Comparison of ENCODE assay signal across 28 cellular contexts in the genomic region with DNA sequence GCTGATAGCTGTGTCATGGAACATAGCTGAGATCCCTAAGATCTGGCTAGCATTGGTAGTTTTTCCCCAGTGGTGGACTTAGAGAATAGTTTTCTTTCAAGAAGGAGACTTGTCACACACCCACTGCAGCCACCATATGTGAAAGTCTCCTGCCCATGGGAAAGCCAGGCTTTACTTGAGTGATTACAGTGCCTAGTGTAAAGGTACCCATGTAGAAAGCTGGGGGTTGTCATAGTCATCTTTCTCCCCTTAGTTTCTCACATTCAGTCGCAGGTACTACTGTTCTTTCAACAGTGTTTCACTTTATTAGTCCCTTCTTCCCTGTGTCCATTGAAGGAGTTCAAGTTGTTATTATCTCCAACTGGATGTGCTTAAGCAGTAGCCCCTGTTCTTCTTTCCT.
DNase-seq lines count a peak whose midpoint lies in the region; ATAC-seq and TF ChIP-seq lines count a peak whose summit lies in the region.
"Had no signal": no experiment of that assay in that cellular context is flagged by ENCODE, and none has a peak within 500 bp of the region (broad histone marks: within the 10 kb centered on the region; RNA-seq: fewer than 3 reads in every experiment).

No MANE protein-coding gene starts in this region.

- ATAC-seq in GM18868 (IDR thresholded peaks at IDR 0.05; ENCODE audit: unreplicated experiment) (peak; percentile 71), HG02798 (IDR thresholded peaks at IDR 0.05; ENCODE audit: poor library complexity, unreplicated experiment) (peak; percentile 29), GM18517 (IDR thresholded peaks at IDR 0.05; ENCODE audit: unreplicated experiment) (no peak), GM21576 (IDR thresholded peaks at IDR 0.05; ENCODE audit: unreplicated experiment) (no peak), HG03342 (IDR thresholded peaks at IDR 0.05; ENCODE audit: unreplicated experiment) (no peak)
- ATAC-seq: A549; stimulated activated memory B cell treated with anti-CD40 and anti-IgM and Interleukin-4, amounts not matched to agents 10 μg/mL and 1 μg/mL and 100 μg/mL, for 72 hours; upper lobe of right lung had no signal

- TF ChIP-seq CTCF in GM12865 (IDR thresholded peaks at IDR 0.05; ENCODE audit: insufficient read depth, low read depth, low read length, missing control alignments) (no peak), Caco-2 (IDR thresholded peaks at IDR 0.05; ENCODE audit: insufficient read depth in 1 of 2, low read depth in 1 of 2, low read length in 1 of 2, severe bottlenecking in 1 of 2, unreplicated experiment in 1 of 2) (no peak)

- no peaks in the 10 kb centered on the region for H3K27me3 Mint-ChIP-seq in Caco-2 (ENCODE audit: insufficient read depth, unreplicated experiment)
- H3K27me3 Mint-ChIP-seq: activated naive CD8-positive, alpha-beta T cell; stimulated activated memory B cell treated with anti-CD40 and anti-IgM and Interleukin-4, amounts not matched to agents 10 μg/mL and 1 μg/mL and 100 μg/mL, for 72 hours had no signal

- no peaks in the 10 kb centered on the region for H3K9me3 ChIP-seq in Caco-2
- H3K9me3 ChIP-seq: left ventricle myocardium inferior, ovary, suprapubic skin, upper lobe of right lung had no signal

- H3K27ac Mint-ChIP-seq in Caco-2 (ENCODE audit: unreplicated experiment) = no peak overlapping the region
- H3K27ac Mint-ChIP-seq: activated naive CD8-positive, alpha-beta T cell; stimulated activated memory B cell treated with anti-CD40 and anti-IgM and Interleukin-4, amounts not matched to agents 10 μg/mL and 1 μg/mL and 100 μg/mL, for 72 hours had no signal

- intact Hi-C loops in Caco-2 (cut with micrococcal nuclease; ENCODE audit: unreplicated experiment) = no loop called here

- CTCF ChIA-PET in Caco-2 (lab: Charles Lee) = no interaction called here

- H3K4me3 ChIP-seq in GM12865 (ENCODE audit: low read depth, low read length) (no peak overlapping the region), Caco-2 (ENCODE audit: low read depth, low read length) (no peak overlapping the region)
- H3K4me3 ChIP-seq: A549, left ventricle myocardium inferior, ovary, suprapubic skin, upper lobe of right lung had no signal

- POLR2A ChIA-PET in Caco-2 (lab: Charles Lee) = no interaction called here

- no peaks in the 10 kb centered on the region; the same call in 1 of the 2 replicates for H3K36me3 ChIP-seq in Caco-2 (ENCODE audit: control insufficient read depth, insufficient read depth, low read length)
- H3K36me3 ChIP-seq: left ventricle myocardium inferior, ovary, suprapubic skin, upper lobe of right lung had no signal

- no peaks in the 10 kb centered on the region for H3K27me3 ChIP-seq in Caco-2 (replicated peaks; ENCODE audit: control insufficient read depth, insufficient read depth, low read length)
- H3K27me3 ChIP-seq: ovary, suprapubic skin, upper lobe of right lung had no signal

- H3K36me3 Mint-ChIP-seq in Caco-2 (ENCODE audit: insufficient read depth, unreplicated experiment) = no peaks in the 10 kb centered on the region

- H3K4me1 ChIP-seq in Caco-2 = peaks cover 11% of the 10 kb centered on the region
- H3K4me1 ChIP-seq: A549, suprapubic skin had no signal

- BruUV-seq in Caco-2 (replicated peaks; lab: Mats Ljungman, UMichigan) = no TSS peak

- no peaks in the 10 kb centered on the region for H3K9me3 Mint-ChIP-seq in Caco-2 (ENCODE audit: unreplicated experiment)
- H3K9me3 Mint-ChIP-seq: neural crest cell; stimulated activated memory B cell treated with anti-CD40 and anti-IgM and Interleukin-4, amounts not matched to agents 10 μg/mL and 1 μg/mL and 100 μg/mL, for 72 hours had no signal

- H3K4me3 Mint-ChIP-seq in Caco-2 (ENCODE audit: unreplicated experiment) = no peak overlapping the region
- H3K4me3 Mint-ChIP-seq: activated naive CD8-positive, alpha-beta T cell; neural crest cell; stimulated activated memory B cell treated with anti-CD40 and anti-IgM and Interleukin-4, amounts not matched to agents 10 μg/mL and 1 μg/mL and 100 μg/mL, for 72 hours had no signal

- DNase-seq in GM12865 (ENCODE audit: low read depth) = peak; percentile 32
- DNase-seq in cerebellum (ENCODE audit: low spot score) = peak; percentile 5
- no peak for DNase-seq in Caco-2
- DNase-seq: activated CD4-positive, alpha-beta T cell treated with anti-CD3 and anti-CD28 coated beads, Interleukin-2, amount 50 U/mL, for 1 hour; activated effector memory CD4-positive, alpha-beta T cell treated with anti-CD3 and anti-CD28 coated beads, Interleukin-2, amount 50 U/mL, for 16 hours; activated T-cell treated with anti-CD3 and anti-CD28 coated beads, Interleukin-2, amount 50 U/mL, for 1 hour; Calu3; DMS79; islet precursor cell; Kasumi-1; left ventricle myocardium inferior; mesenchymal stem cell; NCI-H1417 treated with DMSO at 0.1 percent for 48 hours; NCI-H2029 treated with DMSO at 0.1 percent for 48 hours; NCI-H774; ovary; RPMI8226; upper lobe of right lung had no signal

- peaks cover 6% of the 10 kb centered on the region for H3K4me1 Mint-ChIP-seq in Caco-2 (ENCODE audit: low read depth, unreplicated experiment)
- H3K4me1 Mint-ChIP-seq: neural crest cell had no signal

Comparison
In these comparisons a context has a peak if more than half of its experiments do, and no peak if none do; other contexts are left out.
1. DNase-seq: peak in GM12865 (single experiment) and cerebellum (single experiment); none in Caco-2 (0 of 2).
2. ATAC-seq: peak in GM18868 (single experiment) and HG02798 (single experiment); none in GM18517 (single experiment), GM21576 (single experiment) and HG03342 (single experiment).